ENCODE assay signal across 1 cellular context in the genomic region with DNA sequence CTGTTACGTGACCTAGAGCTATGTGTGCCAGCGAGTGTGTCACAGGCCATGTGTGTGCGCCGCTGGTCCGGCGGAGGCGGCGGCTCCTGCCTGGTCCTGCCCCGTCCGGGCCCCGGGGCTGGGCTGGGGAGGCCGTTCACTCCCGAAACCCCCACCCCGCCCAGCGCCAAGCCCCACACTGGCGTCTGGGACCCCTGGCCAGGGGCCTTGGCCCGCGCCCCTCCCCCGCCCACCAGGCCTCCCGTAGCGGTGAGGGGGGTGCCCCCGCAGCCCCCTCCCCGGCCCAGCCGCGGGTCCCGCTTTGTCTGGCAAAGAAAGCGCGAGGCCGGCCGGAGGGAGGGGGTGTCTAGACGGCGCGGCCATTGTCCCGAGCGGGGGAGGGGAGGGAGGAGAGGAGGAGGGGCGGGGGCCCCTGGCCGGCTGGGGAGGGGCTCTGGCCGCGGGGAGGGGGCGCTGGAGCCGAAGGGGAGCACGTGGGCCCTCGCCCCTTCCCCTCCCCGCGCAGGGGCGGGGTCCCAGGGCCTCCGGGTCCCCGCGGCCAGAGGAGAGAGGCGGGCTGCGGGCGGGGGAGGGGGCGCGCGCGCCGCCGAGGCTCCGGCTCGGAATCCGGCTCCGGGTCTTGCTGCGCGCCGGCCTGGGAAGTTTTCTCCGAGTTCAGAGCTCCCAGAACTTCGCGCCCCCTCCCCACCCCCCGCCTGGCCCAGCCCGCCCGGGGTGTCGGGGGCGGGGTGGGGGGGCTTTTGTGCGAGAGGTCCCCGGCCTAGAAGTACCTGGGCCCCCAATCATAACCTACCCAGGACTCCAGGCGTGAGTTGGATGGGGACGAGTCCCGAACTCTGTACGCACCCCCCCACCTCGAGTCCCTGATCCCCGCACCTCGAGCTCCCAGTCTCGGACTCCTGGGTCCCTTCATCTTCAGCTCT.
A peak's percentile ranks its signal among the peaks of the same experiment; 100 is the strongest.
TF ChIP-seq lines count a peak whose summit lies in the region.

No MANE protein-coding gene starts in this region.

TF ChIP-seq in K562, 482 proteins besides CTCF, POLR2A, EP300 and RAD21:
- TF ChIP-seq, protein P1, sequence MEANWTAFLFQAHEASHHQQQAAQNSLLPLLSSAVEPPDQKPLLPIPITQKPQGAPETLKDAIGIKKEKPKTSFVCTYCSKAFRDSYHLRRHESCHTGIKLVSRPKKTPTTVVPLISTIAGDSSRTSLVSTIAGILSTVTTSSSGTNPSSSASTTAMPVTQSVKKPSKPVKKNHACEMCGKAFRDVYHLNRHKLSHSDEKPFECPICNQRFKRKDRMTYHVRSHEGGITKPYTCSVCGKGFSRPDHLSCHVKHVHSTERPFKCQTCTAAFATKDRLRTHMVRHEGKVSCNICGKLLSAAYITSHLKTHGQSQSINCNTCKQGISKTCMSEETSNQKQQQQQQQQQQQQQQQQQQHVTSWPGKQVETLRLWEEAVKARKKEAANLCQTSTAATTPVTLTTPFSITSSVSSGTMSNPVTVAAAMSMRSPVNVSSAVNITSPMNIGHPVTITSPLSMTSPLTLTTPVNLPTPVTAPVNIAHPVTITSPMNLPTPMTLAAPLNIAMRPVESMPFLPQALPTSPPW (CRISPR knock-in tag; IDR thresholded peaks at IDR 0.05) = peak; percentile 25; the same call in 1 of the 2 replicates
- TF ChIP-seq EZH2 (IDR thresholded peaks at IDR 0.05; ENCODE audit: borderline replicate concordance, low read depth, low read length) (no peak), ZBTB7A (IDR thresholded peaks at IDR 0.05; ENCODE audit: borderline replicate concordance, control insufficient read depth, low read depth, low read length) (peak; percentile 22; the same call in 1 of the 2 replicates), ESRRA (IDR thresholded peaks at IDR 0.05; ENCODE audit: borderline replicate concordance, low read depth) (no peak), ZNF197 (CRISPR knock-in tag; IDR thresholded peaks at IDR 0.05; ENCODE audit: low read depth) (no peak), PCBP1 (IDR thresholded peaks at IDR 0.05; ENCODE audit: low read depth, low read length, poor library complexity, severe bottlenecking) (peak; percentile 44), NCOA1 (IDR thresholded peaks at IDR 0.05; ENCODE audit: low read depth) (no peak)
TF ChIP-seq in K562: peak in this region for 3.
